2 cellular contexts compared by ENCODE assay signal in genomic region chr15:80390942-80391341, GRCh38. TPM values are rescaled to one million over a fixed set of nuclear protein-coding genes. Genes with fewer than 3 reads are reported as not detected.
"Had no signal": no experiment of that assay in that cellular context is flagged by ENCODE, and none has a peak within 500 bp of the region (broad histone marks: within the 10 kb centered on the region; RNA-seq: fewer than 3 reads in every experiment).

No MANE protein-coding gene starts in this region.

RNA-seq across cellular contexts. Expression of gene ARNT2, which starts 13.2 kb away (rescaled TPM):
- total RNA-seq: G401, GM12878 had no signal
